1 cellular context compared by ENCODE assay signal in genomic region chr16:50696126-50696525, GRCh38.
TF ChIP-seq lines count a peak whose summit lies in the region.

No MANE protein-coding gene starts in this region.

TF ChIP-seq in HepG2, 621 proteins besides CTCF, POLR2A, EP300 and RAD21 (continued from another document and continues in another):
- no peak for TF ChIP-seq ZBTB40 (IDR thresholded peaks at IDR 0.05)
- TF ChIP-seq ZBTB40 (CRISPR knock-in tag; IDR thresholded peaks at IDR 0.05): no peak
- no peak for TF ChIP-seq CBX1 (IDR thresholded peaks at IDR 0.05; ENCODE audit: low read depth)
- TF ChIP-seq ELF3 (CRISPR knock-in tag; IDR thresholded peaks at IDR 0.05): peak; percentile 34; the same call in 1 of the 2 replicates
- TF ChIP-seq ZNF761 (CRISPR knock-in tag; conservative IDR thresholded peaks at IDR 0.05): no peak
- no peak for TF ChIP-seq ZNF891 (CRISPR knock-in tag; IDR thresholded peaks at IDR 0.05)
- no peak for TF ChIP-seq MED1 (CRISPR knock-in tag; IDR thresholded peaks at IDR 0.05)
- no peak for TF ChIP-seq ETS1 (CRISPR knock-in tag; IDR thresholded peaks at IDR 0.05)
- TF ChIP-seq NR3C1 (CRISPR knock-in tag; IDR thresholded peaks at IDR 0.05): no peak
- no peak for TF ChIP-seq HNF4G (IDR thresholded peaks at IDR 0.05; ENCODE audit: borderline replicate concordance, low read depth, low read length)
- TF ChIP-seq HNF4G (CRISPR knock-in tag; IDR thresholded peaks at IDR 0.05; ENCODE audit: borderline replicate concordance, low read depth): no peak
- no peak for TF ChIP-seq NR2C2 (CRISPR knock-in tag; IDR thresholded peaks at IDR 0.05; ENCODE audit: borderline replicate concordance)
- TF ChIP-seq POGZ (CRISPR knock-in tag; IDR thresholded peaks at IDR 0.05): 0 out of 2 replicates have a peak, but pooled peaks have one; percentile 15
- TF ChIP-seq ZNF30 (CRISPR knock-in tag; IDR thresholded peaks at IDR 0.05): no peak
- no peak for TF ChIP-seq BHLHE40 (IDR thresholded peaks at IDR 0.05; ENCODE audit: low read length)
- no peak for TF ChIP-seq ZNF572 (CRISPR knock-in tag; IDR thresholded peaks at IDR 0.05)
- no peak for TF ChIP-seq ZHX1 (CRISPR knock-in tag; IDR thresholded peaks at IDR 0.05; ENCODE audit: low read depth)
- no peak for TF ChIP-seq ZNF274 (CRISPR knock-in tag; IDR thresholded peaks at IDR 0.05)
- peak; percentile 86 for TF ChIP-seq SOX5 (CRISPR knock-in tag; IDR thresholded peaks at IDR 0.05; ENCODE audit: borderline replicate concordance)
- no peak for TF ChIP-seq ZFP37 (CRISPR knock-in tag; IDR thresholded peaks at IDR 0.05; ENCODE audit: borderline replicate concordance)
- TF ChIP-seq NAIF1 (CRISPR knock-in tag; IDR thresholded peaks at IDR 0.05; ENCODE audit: borderline replicate concordance): no peak
- TF ChIP-seq SP5 (CRISPR knock-in tag; IDR thresholded peaks at IDR 0.05; ENCODE audit: borderline replicate concordance, low read depth): no peak
- TF ChIP-seq MED13 (CRISPR knock-in tag; IDR thresholded peaks at IDR 0.05): no peak
- no peak for TF ChIP-seq HDAC6 (IDR thresholded peaks at IDR 0.05; ENCODE audit: low read depth, low read length)
- no peak for TF ChIP-seq CERS6 (CRISPR knock-in tag; IDR thresholded peaks at IDR 0.05)
- TF ChIP-seq ZNF264 (CRISPR knock-in tag; IDR thresholded peaks at IDR 0.05): no peak
- no peak for TF ChIP-seq ZBTB8A (CRISPR knock-in tag; IDR thresholded peaks at IDR 0.05; ENCODE audit: borderline replicate concordance, low read depth)
- TF ChIP-seq MZF1 (CRISPR knock-in tag; IDR thresholded peaks at IDR 0.05; ENCODE audit: borderline replicate concordance): no peak
- TF ChIP-seq ZBTB44 (CRISPR knock-in tag; IDR thresholded peaks at IDR 0.05): no peak
- no peak for TF ChIP-seq HCFC1 (IDR thresholded peaks at IDR 0.05; ENCODE audit: low read depth, low read length)
- peak; percentile 12 for TF ChIP-seq SAP130 (CRISPR knock-in tag; IDR thresholded peaks at IDR 0.05; ENCODE audit: low read depth)
- no peak for TF ChIP-seq ZNF749 (CRISPR knock-in tag; IDR thresholded peaks at IDR 0.05; ENCODE audit: borderline replicate concordance)
- TF ChIP-seq ZNF775 (CRISPR knock-in tag; IDR thresholded peaks at IDR 0.05; ENCODE audit: borderline replicate concordance): no peak
- no peak for TF ChIP-seq CC2D1A (CRISPR knock-in tag; IDR thresholded peaks at IDR 0.05)
- TF ChIP-seq SOX13 (IDR thresholded peaks at IDR 0.05): peak; percentile 70; the same call in 1 of the 2 replicates
- TF ChIP-seq SOX13 (CRISPR knock-in tag; conservative IDR thresholded peaks at IDR 0.05 in 1 of 2, IDR thresholded peaks at IDR 0.05 in 1 of 2): peak in 1 of 2 experiments; percentile 90; a peak in 2 of 4 replicates
- TF ChIP-seq REL (CRISPR knock-in tag; conservative IDR thresholded peaks at IDR 0.05): no peak
- TF ChIP-seq ZNF292 (CRISPR knock-in tag; IDR thresholded peaks at IDR 0.05; ENCODE audit: borderline replicate concordance, low read depth): no peak
- no peak for TF ChIP-seq SP1 (IDR thresholded peaks at IDR 0.05)
- 0 out of 2 replicates have a peak, but pooled peaks have one; percentile 15 for TF ChIP-seq SP1 (CRISPR knock-in tag; IDR thresholded peaks at IDR 0.05)
- 0 out of 2 replicates have a peak, but pooled peaks have one; percentile 44 for TF ChIP-seq ZNF263 (CRISPR knock-in tag; IDR thresholded peaks at IDR 0.05)
- no peak for TF ChIP-seq ZNF260 (CRISPR knock-in tag; IDR thresholded peaks at IDR 0.05; ENCODE audit: borderline replicate concordance, low read depth)
- no peak for TF ChIP-seq AHDC1 (CRISPR knock-in tag; IDR thresholded peaks at IDR 0.05; ENCODE audit: borderline replicate concordance)
- no peak for TF ChIP-seq ZNF780A (CRISPR knock-in tag; IDR thresholded peaks at IDR 0.05)
- TF ChIP-seq NPAS2 (CRISPR knock-in tag; IDR thresholded peaks at IDR 0.05; ENCODE audit: borderline replicate concordance): no peak
- TF ChIP-seq BCL6 (CRISPR knock-in tag; IDR thresholded peaks at IDR 0.05): 0 out of 2 replicates have a peak, but pooled peaks have one; percentile 27
- TF ChIP-seq FOXP1 (IDR thresholded peaks at IDR 0.05): no peak
- TF ChIP-seq FOXP1 (CRISPR knock-in tag; IDR thresholded peaks at IDR 0.05): no peak
